ENCODE assay signal across 19 cellular contexts in genomic region chr9:116791314-116791713, GRCh38.
DNase-seq lines count a peak whose midpoint lies in the region; TF ChIP-seq lines count a peak whose summit lies in the region.
"Had no signal": no experiment of that assay in that cellular context is flagged by ENCODE, and none has a peak within 500 bp of the region (broad histone marks: within the 10 kb centered on the region; RNA-seq: fewer than 3 reads in every experiment).

No MANE protein-coding gene starts in this region.

- no peaks in the 10 kb centered on the region for H3K36me3 ChIP-seq in SJCRH30
- H3K36me3 ChIP-seq: lower lobe of right lung, thyroid gland had no signal

- no peaks in the 10 kb centered on the region for H3K27me3 ChIP-seq in SJCRH30
- H3K27me3 ChIP-seq: thyroid gland had no signal

- no peaks in the 10 kb centered on the region for H3K27me3 Mint-ChIP-seq in activated naive CD4-positive, alpha-beta T cell treated with anti-CD3 and anti-CD28 coated beads for 36 hours (ENCODE audit: low read depth)
- peaks cover 10% of the 10 kb centered on the region for H3K27me3 Mint-ChIP-seq in activated naive CD8-positive, alpha-beta T cell treated with anti-CD3 and anti-CD28 coated beads for 36 hours
- H3K27me3 Mint-ChIP-seq: activated naive CD8-positive, alpha-beta T cell treated with anti-CD3 and anti-CD28 coated beads, Interleukin-2, amount 10 ng/mL, durations not matched to agents 7 days and 5 days had no signal

- POLR2A ChIA-PET in HEK293T (lab: Yijun Ruan, JAX): no interaction called here

- H3K27ac ChIP-seq in SJCRH30: peak overlapping the region; percentile 24; the same call in 1 of the 2 replicates
- H3K27ac ChIP-seq: lower lobe of right lung, thyroid gland had no signal

- CTCF ChIA-PET in HEK293T (lab: Yijun Ruan, JAX): no interaction called here
- CTCF ChIA-PET in activated naive CD4-positive, alpha-beta T cell treated with anti-CD3 and anti-CD28 coated beads for 36 hours (lab: Charles Lee): no interaction called here

- peaks cover 20% of the 10 kb centered on the region for H3K4me1 ChIP-seq in SJCRH30
- H3K4me1 ChIP-seq: lower lobe of right lung, thyroid gland had no signal

- DNase-seq in HEK293T (ENCODE audit: extremely low spot score) (peak; percentile 9), NCI-H2029 (lab: John Stamatoyannopoulos, UW) (peak; percentile 39), SJCRH30 (peak; percentile 47 to 71), NCI-H2081 treated with DMSO at 0.1 percent for 48 hours (lab: John Stamatoyannopoulos, UW) (no peak)
- DNase-seq in stimulated activated CD4-positive, alpha-beta T cell treated with anti-CD3 and anti-CD28 coated beads, Interleukin-4, amount 100 ng/mL, for 4 hours: no peak
- DNase-seq in activated naive CD4-positive, alpha-beta T cell treated with anti-CD3 and anti-CD28 coated beads for 36 hours: no peak
- no peak for DNase-seq in activated naive CD8-positive, alpha-beta T cell treated with anti-CD3 and anti-CD28 coated beads for 36 hours
- DNase-seq: activated naive CD8-positive, alpha-beta T cell treated with anti-CD3 and anti-CD28 coated beads, Interleukin-2, amount 10 ng/mL, durations not matched to agents 7 days and 5 days; activated T-cell treated with anti-CD3 and anti-CD28 coated beads, Interleukin-2, amount 50 U/mL, for 48 hours; AML-193; H7; head of caudate nucleus; immature natural killer cell; lower lobe of right lung; NK-92 treated with Interleukin-12 subunit alpha and Interleukin-12 subunit beta, amount 100 ng/mL, for 24 hours; nucleus accumbens; stimulated activated naive B cell treated with anti-CD40 and anti-IgM and Interleukin-4, amounts not matched to agents 10 μg/mL and 1 μg/mL and 100 μg/mL, for 72 hours; T1000; thyroid gland had no signal

- H3K4me1 Mint-ChIP-seq in activated naive CD4-positive, alpha-beta T cell treated with anti-CD3 and anti-CD28 coated beads for 36 hours (ENCODE audit: low read depth): no peaks in the 10 kb centered on the region
- H3K4me1 Mint-ChIP-seq in activated naive CD8-positive, alpha-beta T cell treated with anti-CD3 and anti-CD28 coated beads for 36 hours: no peaks in the 10 kb centered on the region
- H3K4me1 Mint-ChIP-seq: activated naive CD8-positive, alpha-beta T cell treated with anti-CD3 and anti-CD28 coated beads, Interleukin-2, amount 10 ng/mL, durations not matched to agents 7 days and 5 days; immature natural killer cell; stimulated activated naive B cell treated with anti-CD40 and anti-IgM and Interleukin-4, amounts not matched to agents 10 μg/mL and 1 μg/mL and 100 μg/mL, for 72 hours had no signal

- intact Hi-C loops in activated naive CD4-positive, alpha-beta T cell treated with anti-CD3 and anti-CD28 coated beads for 36 hours (cut with micrococcal nuclease): no loop called here

- H3K4me3 Mint-ChIP-seq in activated naive CD4-positive, alpha-beta T cell treated with anti-CD3 and anti-CD28 coated beads for 36 hours: no peak overlapping the region
- H3K4me3 Mint-ChIP-seq in activated naive CD8-positive, alpha-beta T cell treated with anti-CD3 and anti-CD28 coated beads for 36 hours: no peak overlapping the region
- H3K4me3 Mint-ChIP-seq: activated naive CD8-positive, alpha-beta T cell treated with anti-CD3 and anti-CD28 coated beads, Interleukin-2, amount 10 ng/mL, durations not matched to agents 7 days and 5 days; immature natural killer cell; stimulated activated naive B cell treated with anti-CD40 and anti-IgM and Interleukin-4, amounts not matched to agents 10 μg/mL and 1 μg/mL and 100 μg/mL, for 72 hours had no signal

- H3K36me3 Mint-ChIP-seq in activated naive CD4-positive, alpha-beta T cell treated with anti-CD3 and anti-CD28 coated beads for 36 hours (ENCODE audit: low read depth): no peaks in the 10 kb centered on the region
- H3K36me3 Mint-ChIP-seq in activated naive CD8-positive, alpha-beta T cell treated with anti-CD3 and anti-CD28 coated beads for 36 hours: no peaks in the 10 kb centered on the region
- H3K36me3 Mint-ChIP-seq: activated naive CD8-positive, alpha-beta T cell treated with anti-CD3 and anti-CD28 coated beads, Interleukin-2, amount 10 ng/mL, durations not matched to agents 7 days and 5 days; immature natural killer cell; stimulated activated naive B cell treated with anti-CD40 and anti-IgM and Interleukin-4, amounts not matched to agents 10 μg/mL and 1 μg/mL and 100 μg/mL, for 72 hours had no signal

- no peak overlapping the region for H3K4me3 ChIP-seq in SJCRH30
- H3K4me3 ChIP-seq: lower lobe of right lung, thyroid gland had no signal

- no peak overlapping the region for H3K27ac Mint-ChIP-seq in activated naive CD4-positive, alpha-beta T cell treated with anti-CD3 and anti-CD28 coated beads for 36 hours
- H3K27ac Mint-ChIP-seq in activated naive CD8-positive, alpha-beta T cell treated with anti-CD3 and anti-CD28 coated beads for 36 hours: no peak overlapping the region
- H3K27ac Mint-ChIP-seq: activated naive CD8-positive, alpha-beta T cell treated with anti-CD3 and anti-CD28 coated beads, Interleukin-2, amount 10 ng/mL, durations not matched to agents 7 days and 5 days; immature natural killer cell; stimulated activated naive B cell treated with anti-CD40 and anti-IgM and Interleukin-4, amounts not matched to agents 10 μg/mL and 1 μg/mL and 100 μg/mL, for 72 hours had no signal

- H3K9me3 ChIP-seq in SJCRH30 (replicated peaks): no peaks in the 10 kb centered on the region
- H3K9me3 ChIP-seq: lower lobe of right lung, thyroid gland had no signal

- no peaks in the 10 kb centered on the region for H3K9me3 Mint-ChIP-seq in activated naive CD4-positive, alpha-beta T cell treated with anti-CD3 and anti-CD28 coated beads for 36 hours
- no peaks in the 10 kb centered on the region for H3K9me3 Mint-ChIP-seq in activated naive CD8-positive, alpha-beta T cell treated with anti-CD3 and anti-CD28 coated beads for 36 hours
- H3K9me3 Mint-ChIP-seq: activated naive CD8-positive, alpha-beta T cell treated with anti-CD3 and anti-CD28 coated beads, Interleukin-2, amount 10 ng/mL, durations not matched to agents 7 days and 5 days; stimulated activated naive B cell treated with anti-CD40 and anti-IgM and Interleukin-4, amounts not matched to agents 10 μg/mL and 1 μg/mL and 100 μg/mL, for 72 hours had no signal

TF ChIP-seq in HEK293T, 16 proteins besides CTCF, POLR2A, EP300 and RAD21:
- no peak for TF ChIP-seq PKNOX1 (IDR thresholded peaks at IDR 0.05)
- no peak for TF ChIP-seq TARDBP (IDR thresholded peaks at IDR 0.05)
- no peak for TF ChIP-seq ARNT (IDR thresholded peaks at IDR 0.05)
TF ChIP-seq in HEK293T: peak in this region for 0.

Comparison
In these comparisons a context has a peak if more than half of its experiments do, and no peak if none do; other contexts are left out.
1. DNase-seq: peak in HEK293T (single experiment), NCI-H2029 (single experiment) and SJCRH30 (2 of 2); none in stimulated activated CD4-positive, alpha-beta T cell treated with anti-CD3 and anti-CD28 coated beads, Interleukin-4, amount 100 ng/mL, for 4 hours (0 of 2), activated naive CD4-positive, alpha-beta T cell treated with anti-CD3 and anti-CD28 coated beads for 36 hours (single experiment), NCI-H2081 treated with DMSO at 0.1 percent for 48 hours (single experiment) and activated naive CD8-positive, alpha-beta T cell treated with anti-CD3 and anti-CD28 coated beads for 36 hours (single experiment).